ENCODE assay signal across 29 cellular contexts in the genomic region with DNA sequence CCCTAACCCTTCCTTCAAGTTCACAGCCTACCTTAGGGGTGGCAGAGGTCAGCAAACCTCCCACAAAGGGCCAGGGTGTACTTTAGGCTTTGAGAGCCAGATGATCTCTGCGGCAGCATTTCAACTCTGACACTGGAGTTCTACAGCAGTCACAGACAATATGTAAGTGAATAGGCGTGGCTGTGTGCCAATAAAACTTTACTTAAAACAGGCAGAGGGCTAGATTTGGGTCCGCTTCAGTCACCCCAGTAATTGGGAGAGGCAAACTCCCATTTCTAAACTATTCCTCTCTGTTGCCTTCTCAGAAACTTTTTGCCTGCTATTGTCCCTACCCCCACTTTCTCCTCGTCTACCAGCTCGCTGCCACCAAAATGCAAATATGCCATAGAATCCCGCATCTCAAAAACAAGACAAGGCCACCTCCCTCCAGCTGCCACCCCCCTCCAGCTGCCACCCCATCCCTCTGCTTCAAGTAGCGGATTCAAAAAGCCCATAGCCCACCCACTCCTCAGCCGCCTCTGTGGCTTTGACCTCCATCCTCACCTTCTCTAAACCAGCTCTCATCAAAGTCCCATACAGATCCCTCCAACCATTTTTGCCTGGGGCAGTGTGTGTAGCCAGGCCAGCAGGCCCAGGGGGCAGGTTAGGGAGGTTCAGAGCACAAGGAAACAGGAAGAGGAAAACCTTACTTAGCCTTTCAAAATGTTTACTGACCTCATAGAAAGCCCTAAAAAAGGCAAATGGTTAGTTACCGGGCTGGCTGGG. TPM values are rescaled to one million over a fixed set of nuclear protein-coding genes. Genes with fewer than 3 reads are reported as not detected.
DNase-seq lines count a peak whose midpoint lies in the region; ATAC-seq and TF ChIP-seq lines count a peak whose summit lies in the region.
"Had no signal": no experiment of that assay in that cellular context is flagged by ENCODE, and none has a peak within 500 bp of the region (broad histone marks: within the 10 kb centered on the region; RNA-seq: fewer than 3 reads in every experiment).

No MANE protein-coding gene starts in this region.

- H3K9me1 ChIP-seq in IMR-90 (ENCODE audit: insufficient read depth, low read length), result peaks cover 6% of the 10 kb centered on the region

- no peak overlapping the region for H2BK5ac ChIP-seq in IMR-90 (ENCODE audit: low read depth, low read length, poor library complexity, severe bottlenecking)
- no peak overlapping the region for H2BK5ac ChIP-seq in mesenchymal stem cell (ENCODE audit: low read depth, low read length, poor library complexity, severe bottlenecking)

- H3K4ac ChIP-seq in IMR-90 (ENCODE audit: low read depth, low read length), result peak overlapping the region; percentile 56
- H3K4ac ChIP-seq in mesenchymal stem cell (ENCODE audit: low read depth in 1 of 2, low read length in 2 of 2), result peak overlapping the region; percentile 46 to 86

- H3K4me1 Mint-ChIP-seq in CD14-positive monocyte, result peaks cover 52% of the 10 kb centered on the region
- peaks cover 6% of the 10 kb centered on the region for H3K4me1 Mint-ChIP-seq in activated T-helper 1 cell treated with anti-CD3 and anti-CD28 coated beads, Interleukin-12 subunit alpha, Interleukin-12 subunit beta, Interleukin-2, Interleukin-4 antibody, amounts not matched to agents 30 ng/mL and 10 ng/mL and 1 ng/mL, durations not matched to agents 14 hours and 24 hours and 36 hours (ENCODE audit: low read depth)
- H3K4me1 Mint-ChIP-seq in activated T-cell treated with anti-CD3 and anti-CD28 coated beads, Interleukin-2, amount 50 U/mL, for 24 hours (ENCODE audit: low read depth), result peaks cover 10% of the 10 kb centered on the region

- peak overlapping the region in 6 of 7 donors; percentile 62 to 88 (median 83) for H3K27ac Mint-ChIP-seq in CD14-positive monocyte
- H3K27ac Mint-ChIP-seq in activated T-helper 1 cell treated with anti-CD3 and anti-CD28 coated beads, Interleukin-12 subunit alpha, Interleukin-12 subunit beta, Interleukin-2, Interleukin-4 antibody, amounts not matched to agents 30 ng/mL and 10 ng/mL and 1 ng/mL, durations not matched to agents 14 hours and 24 hours and 36 hours, result peak overlapping the region; percentile 43
- no peak overlapping the region for H3K27ac Mint-ChIP-seq in activated T-cell treated with anti-CD3 and anti-CD28 coated beads, Interleukin-2, amount 50 U/mL, for 24 hours
- H3K27ac Mint-ChIP-seq: activated CD4-positive, alpha-beta T cell treated with anti-CD3 and anti-CD28 coated beads, Interleukin-2, amount 10 ng/mL, durations not matched to agents 24 days and 14 days; CD4-positive, alpha-beta T cell; IgD-negative memory B cell; neural progenitor cell; progenitor cell of endocrine pancreas had no signal

- H2AK5ac ChIP-seq in IMR-90 (ENCODE audit: low read depth, low read length) (peak overlapping the region; percentile 46; the same call in 1 of the 2 replicates), mesenchymal stem cell (ENCODE audit: low read length, severe bottlenecking) (peak overlapping the region; percentile 57)

- H3K14ac ChIP-seq in IMR-90 (replicated peaks; ENCODE audit: low read depth, low read length), result peak overlapping the region; percentile 72
- no peak overlapping the region for H3K14ac ChIP-seq in mesenchymal stem cell (ENCODE audit: low read length in 2 of 2)

- H2AFZ ChIP-seq in IMR-90 (replicated peaks; ENCODE audit: low read length, poor library complexity), result peak overlapping the region; percentile 28
- H2AFZ ChIP-seq in mesenchymal stem cell (ENCODE audit: low read depth, low read length), result peak overlapping the region; percentile 31
- H2AFZ ChIP-seq: neural progenitor cell had no signal

- peaks cover 2% of the 10 kb centered on the region; the same call in 1 of the 2 replicates for H4K20me1 ChIP-seq in IMR-90 (ENCODE audit: insufficient read depth, low read length)

- H3K79me1 ChIP-seq in IMR-90 (ENCODE audit: low read depth in 1 of 2, low read length in 2 of 2) (no peaks in the 10 kb centered on the region), mesenchymal stem cell (replicated peaks; ENCODE audit: low read length, poor library complexity, severe bottlenecking) (no peaks in the 10 kb centered on the region)

- peaks cover 0 to 5% (median 0%) of the 10 kb centered on the region in 7 donors for H3K9me3 Mint-ChIP-seq in CD14-positive monocyte
- no peaks in the 10 kb centered on the region for H3K9me3 Mint-ChIP-seq in activated T-helper 1 cell treated with anti-CD3 and anti-CD28 coated beads, Interleukin-12 subunit alpha, Interleukin-12 subunit beta, Interleukin-2, Interleukin-4 antibody, amounts not matched to agents 30 ng/mL and 10 ng/mL and 1 ng/mL, durations not matched to agents 14 hours and 24 hours and 36 hours
- no peaks in the 10 kb centered on the region for H3K9me3 Mint-ChIP-seq in activated T-cell treated with anti-CD3 and anti-CD28 coated beads, Interleukin-2, amount 50 U/mL, for 24 hours
- H3K9me3 Mint-ChIP-seq: activated CD4-positive, alpha-beta T cell treated with anti-CD3 and anti-CD28 coated beads, Interleukin-2, amount 10 ng/mL, durations not matched to agents 24 days and 14 days; activated T-cell treated with anti-CD3 and anti-CD28 coated beads, Interleukin-2, amount 50 U/mL, for 4 hours; CD4-positive, alpha-beta T cell; IgD-negative memory B cell; neural progenitor cell had no signal

- ATAC-seq in IMR-90 (ENCODE audit: low read depth), result no peak
- no peak for ATAC-seq in upper lobe of left lung (ENCODE audit: low FRiP score in 2 of 2)
- ATAC-seq: activated T-cell treated with anti-CD3 and anti-CD28 coated beads, Interleukin-2, amount 50 U/mL, for 4 hours; sciatic nerve; stimulated activated naive CD8-positive, alpha-beta T cell treated with anti-CD3 and anti-CD28 coated beads, Interleukin-15, Interleukin-2, amounts not matched to agents 100 U/mL and 50 U/mL, for 24 hours had no signal

- H2AK9ac ChIP-seq in IMR-90 (replicated peaks; ENCODE audit: low read depth, low read length, poor library complexity), result no peak overlapping the region

- no peak for TF ChIP-seq RAD21 in IMR-90 (IDR thresholded peaks at IDR 0.05; ENCODE audit: low read length)

- no peak overlapping the region; the same call in 1 of the 2 replicates for H3K9ac ChIP-seq in IMR-90 (ENCODE audit: low read depth, low read length)
- H3K9ac ChIP-seq in mesenchymal stem cell (ENCODE audit: low read length), result no peak overlapping the region
- H3K9ac ChIP-seq: neural progenitor cell had no signal

- CTCF ChIA-PET in IMR-90 (lab: Yijun Ruan, JAX), result no interaction called here

- peak overlapping the region; percentile 67; the same call in 1 of the 2 replicates for H3K18ac ChIP-seq in IMR-90 (ENCODE audit: low read depth, low read length)
- peak overlapping the region; percentile 90 to 96 for H3K18ac ChIP-seq in mesenchymal stem cell (ENCODE audit: low read depth in 1 of 2, low read length in 2 of 2)

- H3K27ac ChIP-seq in IMR-90 (ENCODE audit: insufficient read depth, low read length) (peak overlapping the region; percentile 51; the same call in 1 of the 2 replicates), mesenchymal stem cell (ENCODE audit: low read length, poor library complexity, severe bottlenecking) (no peak overlapping the region), esophagus muscularis mucosa (replicated peaks in 1 of 4) (no peak overlapping the region), upper lobe of left lung (no peak overlapping the region)
- H3K27ac ChIP-seq: epithelial cell of prostate, neural progenitor cell, testis, uterus, WERI-Rb-1 had no signal

- H3K4me1 ChIP-seq in IMR-90 (ENCODE audit: control insufficient read depth, insufficient read depth, low read length), result peaks cover 9% of the 10 kb centered on the region
- H3K4me1 ChIP-seq in mesenchymal stem cell (ENCODE audit: control insufficient read depth, insufficient read depth, low read depth, low read length), result peaks cover 10% of the 10 kb centered on the region
- H3K4me1 ChIP-seq in esophagus muscularis mucosa, result peaks cover 12 to 34% (median 17%) of the 10 kb centered on the region in 4 donors
- H3K4me1 ChIP-seq in upper lobe of left lung, result peaks cover 7 to 22% (median 10%) of the 10 kb centered on the region in 4 donors
- H3K4me1 ChIP-seq: neural progenitor cell, testis, uterus had no signal

- 90% methylated on average over 6 of the region's 9 CpGs; no CpG with 5 or more reads in 1 of the 2 experiments for WGBS in IMR-90 (ENCODE audit: extremely low coverage in 2 of 2, insufficient read length in 1 of 2), 2 experiments
- 83% methylated on average over 9 of the region's 9 CpGs for WGBS in mesenchymal stem cell
- 85% methylated on average over 9 of the region's 9 CpGs for WGBS in esophagus muscularis mucosa
- WGBS in upper lobe of left lung, 2 donors, result 90 to 91% methylated on average over 9 of the region's 9 CpGs

- TF ChIP-seq POLR2A in IMR-90 (IDR thresholded peaks at IDR 0.05; ENCODE audit: low read depth, low read length) (no peak), esophagus muscularis mucosa (IDR thresholded peaks at IDR 0.05; ENCODE audit: low read depth) (no peak), upper lobe of left lung (IDR thresholded peaks at IDR 0.05) (no peak)

- H2BK120ac ChIP-seq in IMR-90 (ENCODE audit: low read depth, low read length) (peak overlapping the region; percentile 86), mesenchymal stem cell (ENCODE audit: low read depth, low read length) (peak overlapping the region; percentile 96)

- TF ChIP-seq CTCF in CD14-positive monocyte (IDR thresholded peaks at IDR 0.05) (no peak), IMR-90 (conservative IDR thresholded peaks at IDR 0.05; ENCODE audit: low read depth, low read length) (no peak), esophagus muscularis mucosa (IDR thresholded peaks at IDR 0.05) (no peak), upper lobe of left lung (IDR thresholded peaks at IDR 0.05) (no peak)

- no peak overlapping the region for H3K4me3 ChIP-seq in IMR-90 (ENCODE audit: insufficient read depth, low read depth, low read length)
- H3K4me3 ChIP-seq in mesenchymal stem cell (ENCODE audit: insufficient read depth in 1 of 2, low read depth in 1 of 2, low read length in 2 of 2), result no peak overlapping the region
- no peak overlapping the region for H3K4me3 ChIP-seq in esophagus muscularis mucosa
- no peak overlapping the region for H3K4me3 ChIP-seq in upper lobe of left lung
- H3K4me3 ChIP-seq: lung, MG63, neural progenitor cell, testis, uterus had no signal

- POLR2A ChIA-PET in IMR-90 (lab: Charles Lee; ENCODE audit: unreplicated experiment), result no interaction called here

- DNase-seq in CD14-positive monocyte (ENCODE audit: low spot score) (no peak), IMR-90 (no peak), mesenchymal stem cell (peak; percentile 34), esophagus muscularis mucosa (ENCODE audit: extremely low spot score) (no peak), upper lobe of left lung (no peak), NCI-H226 (no peak)
- no peak for DNase-seq in activated T-helper 1 cell treated with anti-CD3 and anti-CD28 coated beads, Interleukin-12 subunit alpha, Interleukin-12 subunit beta, Interleukin-2, Interleukin-4 antibody, amounts not matched to agents 30 ng/mL and 10 ng/mL and 1 ng/mL, durations not matched to agents 14 hours and 24 hours and 36 hours (ENCODE audit: low spot score)
- no peak for DNase-seq in activated T-cell treated with anti-CD3 and anti-CD28 coated beads, Interleukin-2, amount 50 U/mL, for 24 hours
- DNase-seq: activated CD4-positive, alpha-beta T cell treated with anti-CD3 and anti-CD28 coated beads, Interleukin-2, amount 10 ng/mL, durations not matched to agents 24 days and 14 days; activated naive CD4-positive, alpha-beta T cell treated with Interleukin-2 at 50 U/mL for 16 hours; activated T-cell treated with anti-CD3 and anti-CD28 coated beads, Interleukin-2, amount 50 U/mL, for 4 hours; amniotic stem cell; CD4-positive, alpha-beta T cell; effector CD8-positive, alpha-beta T cell; head of caudate nucleus; MG63; NCI-H146; NCI-H510A; stimulated activated naive CD8-positive, alpha-beta T cell treated with anti-CD3 and anti-CD28 coated beads, Interleukin-15, Interleukin-2, amounts not matched to agents 100 U/mL and 50 U/mL, for 24 hours; T-helper 9 cell; testis; uterus; WERI-Rb-1 had no signal

- H3K56ac ChIP-seq in IMR-90 (ENCODE audit: extremely low read depth, insufficient read depth, low read length), result no peak overlapping the region

- H3K27me3 ChIP-seq in IMR-90 (ENCODE audit: control insufficient read depth, insufficient read depth, low read length), result peaks cover 3% of the 10 kb centered on the region; the same call in 1 of the 2 replicates
- H3K27me3 ChIP-seq in mesenchymal stem cell (ENCODE audit: control insufficient read depth in 1 of 2, insufficient read depth in 1 of 2, low read length in 2 of 2), result no peaks in the 10 kb centered on the region
- H3K27me3 ChIP-seq in esophagus muscularis mucosa, result no peaks in the 10 kb centered on the region
- H3K27me3 ChIP-seq in upper lobe of left lung, result no peaks in the 10 kb centered on the region
- H3K27me3 ChIP-seq: MG63, neural progenitor cell, testis, uterus had no signal

- H4K8ac ChIP-seq in IMR-90 (ENCODE audit: low read depth in 2 of 2, low read length in 2 of 2) (peak overlapping the region; percentile 61 to 63; a peak in 3 of 4 replicates), mesenchymal stem cell (ENCODE audit: low read length) (peak overlapping the region; percentile 96)

- peak overlapping the region; percentile 80 to 96 for H2BK12ac ChIP-seq in mesenchymal stem cell (ENCODE audit: low read length in 2 of 2)

- in situ Hi-C loops in IMR-90 (cut with MboI; ENCODE audit: low sequenced_read_pairs), result no loop called here

- H3K27me3 Mint-ChIP-seq in CD14-positive monocyte (ENCODE audit: low read depth in 3 of 3), result peaks cover under 1 to 6% (median 5%) of the 10 kb centered on the region in 3 donors
- peaks cover 6% of the 10 kb centered on the region for H3K27me3 Mint-ChIP-seq in activated T-helper 1 cell treated with anti-CD3 and anti-CD28 coated beads, Interleukin-12 subunit alpha, Interleukin-12 subunit beta, Interleukin-2, Interleukin-4 antibody, amounts not matched to agents 30 ng/mL and 10 ng/mL and 1 ng/mL, durations not matched to agents 14 hours and 24 hours and 36 hours (ENCODE audit: insufficient read depth)
- peaks cover 2% of the 10 kb centered on the region for H3K27me3 Mint-ChIP-seq in activated T-cell treated with anti-CD3 and anti-CD28 coated beads, Interleukin-2, amount 50 U/mL, for 24 hours

- peak overlapping the region; percentile 88 for H2BK20ac ChIP-seq in IMR-90 (ENCODE audit: low read depth, low read length)

- TF ChIP-seq EP300 in esophagus muscularis mucosa (IDR thresholded peaks at IDR 0.05), result no peak
- TF ChIP-seq EP300 in upper lobe of left lung (IDR thresholded peaks at IDR 0.05), result no peak

- H3K36me3 ChIP-seq in IMR-90 (ENCODE audit: control insufficient read depth, insufficient read depth, low read length) (no peaks in the 10 kb centered on the region), mesenchymal stem cell (ENCODE audit: control insufficient read depth in 1 of 2, insufficient read depth in 2 of 2, low read depth in 1 of 2, low read length in 2 of 2) (no peaks in the 10 kb centered on the region), esophagus muscularis mucosa (no peaks in the 10 kb centered on the region), upper lobe of left lung (no peaks in the 10 kb centered on the region)
- H3K36me3 ChIP-seq: MG63, neural progenitor cell, uterus, WERI-Rb-1 had no signal

- peak overlapping the region; percentile 36; the same call in 2 of the 3 replicates for H2BK15ac ChIP-seq in IMR-90 (ENCODE audit: low read depth, low read length)
- H2BK15ac ChIP-seq in mesenchymal stem cell (ENCODE audit: low read depth, poor library complexity, severe bottlenecking), result peak overlapping the region; percentile 92

- BruUV-seq in IMR-90 (replicated peaks; lab: Mats Ljungman, UMichigan), result no TSS peak

- H3K4me3 Mint-ChIP-seq in CD14-positive monocyte, result peak overlapping the region in 1 of 2 donors; percentile 11
- no peak overlapping the region for H3K4me3 Mint-ChIP-seq in activated T-helper 1 cell treated with anti-CD3 and anti-CD28 coated beads, Interleukin-12 subunit alpha, Interleukin-12 subunit beta, Interleukin-2, Interleukin-4 antibody, amounts not matched to agents 30 ng/mL and 10 ng/mL and 1 ng/mL, durations not matched to agents 14 hours and 24 hours and 36 hours
- H3K4me3 Mint-ChIP-seq in activated T-cell treated with anti-CD3 and anti-CD28 coated beads, Interleukin-2, amount 50 U/mL, for 24 hours, result no peak overlapping the region
- H3K4me3 Mint-ChIP-seq: activated CD4-positive, alpha-beta T cell treated with anti-CD3 and anti-CD28 coated beads, Interleukin-2, amount 10 ng/mL, durations not matched to agents 24 days and 14 days; activated T-cell treated with anti-CD3 and anti-CD28 coated beads, Interleukin-2, amount 50 U/mL, for 4 hours; CD4-positive, alpha-beta T cell; IgD-negative memory B cell; neural progenitor cell had no signal

- peak overlapping the region; percentile 73 for H4K91ac ChIP-seq in IMR-90 (ENCODE audit: insufficient read depth, low read depth, low read length)
- H4K91ac ChIP-seq in mesenchymal stem cell (ENCODE audit: low read length), result peak overlapping the region; percentile 78

- H4K5ac ChIP-seq in IMR-90 (ENCODE audit: low read depth, low read length), result peak overlapping the region; percentile 36; the same call in 1 of the 2 replicates

- H3K9me3 ChIP-seq in IMR-90 (ENCODE audit: control insufficient read depth, insufficient read depth, low read length) (no peaks in the 10 kb centered on the region), mesenchymal stem cell (ENCODE audit: control insufficient read depth, low read length) (no peaks in the 10 kb centered on the region), esophagus muscularis mucosa (no peaks in the 10 kb centered on the region), upper lobe of left lung (no peaks in the 10 kb centered on the region)
- H3K9me3 ChIP-seq: MG63, testis, uterus had no signal

- H3K36me3 Mint-ChIP-seq in CD14-positive monocyte, result peaks cover 0 to 7% of the 10 kb centered on the region in 2 donors
- H3K36me3 Mint-ChIP-seq in activated T-helper 1 cell treated with anti-CD3 and anti-CD28 coated beads, Interleukin-12 subunit alpha, Interleukin-12 subunit beta, Interleukin-2, Interleukin-4 antibody, amounts not matched to agents 30 ng/mL and 10 ng/mL and 1 ng/mL, durations not matched to agents 14 hours and 24 hours and 36 hours (ENCODE audit: low read depth), result no peaks in the 10 kb centered on the region
- no peaks in the 10 kb centered on the region for H3K36me3 Mint-ChIP-seq in activated T-cell treated with anti-CD3 and anti-CD28 coated beads, Interleukin-2, amount 50 U/mL, for 24 hours (ENCODE audit: low read depth)
- H3K36me3 Mint-ChIP-seq: neural progenitor cell had no signal

- H3K4me2 ChIP-seq in IMR-90 (ENCODE audit: low read depth, low read length), result no peak overlapping the region
- H3K4me2 ChIP-seq in mesenchymal stem cell (ENCODE audit: low read length, poor library complexity, severe bottlenecking), result no peak overlapping the region
- H3K4me2 ChIP-seq: neural progenitor cell had no signal

- dilution Hi-C loops in IMR-90 (cut with HindIII; ENCODE audit: low sequenced_read_pairs, unreplicated experiment), result no loop called here

- H3K23ac ChIP-seq in IMR-90 (ENCODE audit: low read depth, low read length) (no peak overlapping the region), mesenchymal stem cell (ENCODE audit: low read length in 2 of 2) (no peak overlapping the region)

- intact Hi-C loops in CD14-positive monocyte (cut with micrococcal nuclease), result loop anchor here in 1 of 2 donors (10.0 kb wide), 1 partner anchor 68 kb away; no protein-coding TSS in a partner anchor
- intact Hi-C loops in IMR-90 (cut with micrococcal nuclease), result no loop called here
- intact Hi-C loops in activated T-helper 1 cell treated with anti-CD3 and anti-CD28 coated beads, Interleukin-12 subunit alpha, Interleukin-12 subunit beta, Interleukin-2, Interleukin-4 antibody, amounts not matched to agents 30 ng/mL and 10 ng/mL and 1 ng/mL, durations not matched to agents 14 hours and 24 hours and 36 hours (cut with micrococcal nuclease), result no loop called here
- intact Hi-C loops in esophagus muscularis mucosa (cut with DNase I), result no loop called here

RNA-seq across cellular contexts. Expression of a gene that starts 19.9 kb away (rescaled TPM):
- polyA plus RNA-seq in CD14-positive monocyte, result under 1 TPM; 0.11 to 0.51 TPM
- not detected in 2 replicates for total RNA-seq in IMR-90 (2012; rRNA removed)
- not detected in 2 replicates for polyA plus RNA-seq in IMR-90 (2012; rRNA removed)
- polyA plus RNA-seq in IMR-90 (2012; cell fraction: cytosol; rRNA removed), result not detected in 2 replicates
- not detected in 2 replicates for polyA plus RNA-seq in IMR-90 (2012; cell fraction: nucleus; rRNA removed; ENCODE audit: low replicate concordance)
- total RNA-seq in activated T-helper 1 cell treated with anti-CD3 and anti-CD28 coated beads, Interleukin-12 subunit alpha, Interleukin-12 subunit beta, Interleukin-2, Interleukin-4 antibody, amounts not matched to agents 30 ng/mL and 10 ng/mL and 1 ng/mL, durations not matched to agents 14 hours and 24 hours and 36 hours, result 0.07 and 0.18 TPM in 2 replicates
- 0.06 TPM for polyA plus RNA-seq in mesenchymal stem cell (2013, experiment 1 of 2)
- 0.01 TPM for polyA plus RNA-seq in mesenchymal stem cell (2013, experiment 2 of 2)
- not detected for total RNA-seq in esophagus muscularis mucosa
- 10 to 100 TPM in 1 of 6 donors, 1 to 10 TPM in 5; 2.0 to 21.0 (median 3.7) TPM for total RNA-seq in upper lobe of left lung
- total RNA-seq: progenitor cell of endocrine pancreas had no signal
